Comparison of ENCODE assay signal across 7 cellular contexts in genomic region chr6:135144678-135145508, GRCh38. TPM values are rescaled to one million over a fixed set of nuclear protein-coding genes. Genes with fewer than 3 reads are reported as not detected.
DNase-seq lines count a peak whose midpoint lies in the region; ATAC-seq, FAIRE-seq and TF ChIP-seq lines count a peak whose summit lies in the region.

No MANE protein-coding gene starts in this region.

- H3K9me3 ChIP-seq in H1 (ENCODE audit: insufficient read depth in 2 of 2, low read depth in 1 of 2, low read length in 1 of 2) (no peaks in the 10 kb centered on the region), prostate gland (no peaks in the 10 kb centered on the region), aorta (ENCODE audit: control insufficient read depth, low read length) (no peaks in the 10 kb centered on the region)

- H3K23ac ChIP-seq in H1 (ENCODE audit: insufficient read length), result no peak overlapping the region

- no peak overlapping the region for H2BK15ac ChIP-seq in H1 (ENCODE audit: low read length)

- H4K91ac ChIP-seq in H1 (replicated peaks; ENCODE audit: insufficient read length, low read length), result no peak overlapping the region

- H3K56ac ChIP-seq in H1 (replicated peaks; ENCODE audit: insufficient read length, low read depth, low read length), result no peak overlapping the region

- intact Hi-C loops in prostate gland (cut with DNase I), result no loop called here
- intact Hi-C loops in aorta (cut with DNase I), result no loop called here

- no peak overlapping the region for H3K4ac ChIP-seq in H1 (replicated peaks; ENCODE audit: insufficient read length, low read depth, low read length)

- TF ChIP-seq EP300 in H1 (IDR thresholded peaks at IDR 0.05; ENCODE audit: borderline replicate concordance in 1 of 2, low read depth in 2 of 2, low read length in 2 of 2), result no peak

- H4K8ac ChIP-seq in H1 (ENCODE audit: extremely low read depth, insufficient read depth, low read length), result no peak overlapping the region

- H3K4me2 ChIP-seq in H1 (ENCODE audit: insufficient read depth in 1 of 2, low read depth in 2 of 2, low read length in 2 of 2), result no peak overlapping the region

- H4K5ac ChIP-seq in H1 (ENCODE audit: insufficient read length, low read depth, low read length), result no peak overlapping the region

- TF ChIP-seq CTCF in H1 (IDR thresholded peaks at IDR 0.05; ENCODE audit: control extremely low read depth in 1 of 3, insufficient read depth in 1 of 3, low read depth in 1 of 3, low read length in 3 of 3), result peak in 2 of 3 experiments; percentile 55 to 61; a peak in 2 of 4 replicates
- peak in 3 of 4 experiments; percentile 48 to 61 (median 60) for TF ChIP-seq CTCF in prostate gland (IDR thresholded peaks at IDR 0.05)

- TF ChIP-seq POLR2A in H1 (IDR thresholded peaks at IDR 0.05; ENCODE audit: control extremely low read depth in 1 of 2, low read depth in 2 of 2, low read length in 2 of 2) (no peak), prostate gland (IDR thresholded peaks at IDR 0.05) (no peak)

- peak; percentile 83 to 88 for TF ChIP-seq RAD21 in H1 (IDR thresholded peaks at IDR 0.05 in 1 of 2, conservative IDR thresholded peaks at IDR 0.05 in 1 of 2; ENCODE audit: low read depth in 2 of 2, low read length in 2 of 2)

- no peak overlapping the region for H3K4me3 ChIP-seq in H1 (ENCODE audit: extremely low read depth in 1 of 4, insufficient read depth in 2 of 4, low read depth in 3 of 4, low read length in 4 of 4)
- H3K4me3 ChIP-seq in prostate gland, result no peak overlapping the region
- H3K4me3 ChIP-seq in aorta (ENCODE audit: low read length in 2 of 2), result no peak overlapping the region

- no peaks in the 10 kb centered on the region for H4K20me1 ChIP-seq in H1 (replicated peaks in 1 of 2; ENCODE audit: control insufficient read depth in 1 of 2, insufficient read depth in 2 of 2, low read length in 2 of 2)

- WGBS in H1 (ENCODE audit: extremely low coverage in 1 of 2, insufficient coverage in 1 of 2, insufficient read length in 1 of 2, insufficient replicate concordance in 2 of 2, low coverage in 1 of 2, low lambda C conversion rate in 2 of 2, missing lambda C conversion rate in 1 of 2), 2 experiments, result 33% methylated on average over 5 of the region's 5 CpGs; no CpG with 5 or more reads in 1 of the 2 experiments
- WGBS in prostate gland, result 56% methylated on average over 5 of the region's 5 CpGs
- WGBS in aorta, 2 donors, result 40 to 42% methylated on average over 5 of the region's 5 CpGs

- H3K9ac ChIP-seq in H1 (replicated peaks in 1 of 4; ENCODE audit: extremely low read depth in 1 of 4, low read depth in 3 of 4, low read length in 3 of 4), result no peak overlapping the region

- no peak for ATAC-seq in GM19455 (IDR thresholded peaks at IDR 0.05; ENCODE audit: unreplicated experiment)
- ATAC-seq in aorta (ENCODE audit: low FRiP score), result no peak

- H2BK120ac ChIP-seq in H1 (replicated peaks; ENCODE audit: low read depth, low read length), result no peak overlapping the region

- no peak overlapping the region for H3K27ac ChIP-seq in H1 (ENCODE audit: low read depth, low read length)
- H3K27ac ChIP-seq in prostate gland, result no peak overlapping the region
- no peak overlapping the region for H3K27ac ChIP-seq in aorta (ENCODE audit: low read depth in 1 of 2, low read length in 2 of 2)

- POLR2A ChIA-PET in H1 (lab: Charles Lee; ENCODE audit: partially characterized antibody), result interaction anchor here (1.0 kb wide), 1 partner anchor 38 kb away, joined by 3 read pairs; no protein-coding TSS in a partner anchor

- no peak overlapping the region for H2AK5ac ChIP-seq in H1 (ENCODE audit: low read depth, low read length)

- no peaks in the 10 kb centered on the region for H3K36me3 ChIP-seq in H1 (ENCODE audit: control insufficient read depth in 2 of 4, insufficient read depth in 4 of 4, low read length in 3 of 4)
- no peaks in the 10 kb centered on the region for H3K36me3 ChIP-seq in prostate gland
- H3K36me3 ChIP-seq in aorta (ENCODE audit: control insufficient read depth in 1 of 2, insufficient read depth in 2 of 2, low read length in 1 of 2), result no peaks in the 10 kb centered on the region

- no peaks in the 10 kb centered on the region for H3K79me1 ChIP-seq in H1 (ENCODE audit: low read depth, low read length)

- no peak overlapping the region for H2BK20ac ChIP-seq in H1 (ENCODE audit: low read length)

- no peak overlapping the region for H2AFZ ChIP-seq in H1 (ENCODE audit: low read length)

- H3K14ac ChIP-seq in H1 (ENCODE audit: insufficient read length), result no peak overlapping the region

- CTCF ChIA-PET in H1 (lab: Charles Lee; ENCODE audit: partially characterized antibody), result interaction anchor here (0.6 to 6.8 kb wide), 50 partner anchors 9 to 1557 kb away, joined by 3 to 78 read pairs (median 4); no protein-coding TSS in a partner anchor

- H3K4me1 ChIP-seq in H1 (replicated peaks in 1 of 4; ENCODE audit: control insufficient read depth in 3 of 4, insufficient read depth in 4 of 4, low read length in 3 of 4) (peaks cover 3 to 7% (median 5%) of the 10 kb centered on the region in 4 experiments; a peak in 4 of 7 replicates), prostate gland (replicated peaks) (no peaks in the 10 kb centered on the region), aorta (ENCODE audit: control insufficient read depth in 1 of 2, insufficient read depth in 2 of 2, low read length in 2 of 2) (no peaks in the 10 kb centered on the region)

- no peaks in the 10 kb centered on the region for H3K79me2 ChIP-seq in H1 (ENCODE audit: control insufficient read depth in 1 of 2, insufficient read depth in 2 of 2, low read length in 2 of 2)

- no peak overlapping the region for H3K18ac ChIP-seq in H1 (ENCODE audit: extremely low read depth, low read length)

- no peak overlapping the region for H2BK12ac ChIP-seq in H1 (ENCODE audit: low read depth, low read length)

- H3K23me2 ChIP-seq in H1 (ENCODE audit: low read depth, low read length), result no peaks in the 10 kb centered on the region

- FAIRE-seq in RCC 7860 (lab: Jason Lieb, UNC) (peak; percentile 26), H1 (lab: Jason Lieb, UNC) (no peak)

- no peak overlapping the region for H2BK5ac ChIP-seq in H1 (ENCODE audit: low read depth, low read length)

- DNase-seq in DMS53 treated with DMSO at 0.1 percent for 48 hours (lab: John Stamatoyannopoulos, UW; ENCODE audit: unreplicated experiment) (peak; percentile 13), HCEC 1CT (peak; percentile 37), RCC 7860 (ENCODE audit: low spot score) (peak; percentile 12), H1 (ENCODE audit: low read depth in 1 of 2, low spot score in 2 of 2) (no peak), prostate gland (ENCODE audit: low spot score) (peak; percentile 11), aorta (no peak)

- H3K27me3 ChIP-seq in H1 (replicated peaks in 1 of 4; ENCODE audit: control insufficient read depth in 3 of 4, extremely low read depth in 1 of 4, insufficient read depth in 3 of 4, low read length in 3 of 4), result no peaks in the 10 kb centered on the region
- no peaks in the 10 kb centered on the region for H3K27me3 ChIP-seq in prostate gland (replicated peaks; ENCODE audit: insufficient read depth)
- no peaks in the 10 kb centered on the region for H3K27me3 ChIP-seq in aorta (ENCODE audit: control insufficient read depth in 1 of 2, insufficient read depth in 2 of 2, low read length in 1 of 2)

TF ChIP-seq in H1, 55 proteins besides CTCF, POLR2A, EP300 and RAD21:
- no peak for TF ChIP-seq RBBP5 (IDR thresholded peaks at IDR 0.05; ENCODE audit: borderline replicate concordance, low read depth, low read length)
- no peak for TF ChIP-seq ATF3 (IDR thresholded peaks at IDR 0.05; ENCODE audit: insufficient read depth, low read depth, low read length)
- TF ChIP-seq NRF1 (IDR thresholded peaks at IDR 0.05; ENCODE audit: low read depth, low read length), result no peak
- no peak for TF ChIP-seq JUND (IDR thresholded peaks at IDR 0.05; ENCODE audit: low read length)
- no peak for TF ChIP-seq TBP (IDR thresholded peaks at IDR 0.05; ENCODE audit: low read depth, low read length)
- TF ChIP-seq BACH1 (IDR thresholded peaks at IDR 0.05; ENCODE audit: low read length), result no peak
- TF ChIP-seq HDAC6 (IDR thresholded peaks at IDR 0.05; ENCODE audit: low read depth, low read length), result no peak
- TF ChIP-seq EGR1 (IDR thresholded peaks at IDR 0.05; ENCODE audit: borderline replicate concordance, low read depth, low read length), result no peak
- TF ChIP-seq POU5F1 (IDR thresholded peaks at IDR 0.05; ENCODE audit: low read depth, low read length), result no peak

RNA-seq across cellular contexts. Expression of gene MYB, which starts 36.2 kb away (rescaled TPM):
- 7.6 and 9.2 TPM in 2 replicates for total RNA-seq in H1 (2021; fragmentation: NEBNext Ultra II Directional; extraction: Animal tissue kit (Norgen Biotek cat#: 25700))
- 4.0 TPM in 2 replicates for polyA plus RNA-seq in H1 (2011; rRNA removed)
- 3.6 TPM for polyA plus RNA-seq in H1 (2011; cell fraction: cytosol; rRNA removed)
- 5.0 TPM for polyA plus RNA-seq in H1 (2011; cell fraction: nucleus; rRNA removed)
- 4.9 to 7.6 TPM (median 7.0 TPM) in 4 replicates for polyA plus RNA-seq in H1 (2012, experiment 1 of 2)
- polyA plus RNA-seq in H1 (2012, experiment 2 of 2), result 0.24 TPM
- 2.8 TPM for polyA plus RNA-seq in H1 (2013, experiment 1 of 2)
- polyA plus RNA-seq in H1 (2013, experiment 2 of 2), result 3.0 TPM
- polyA minus RNA-seq in H1 (2011; rRNA and poly(A)+ RNA removed), result 7.8 and 8.9 TPM in 2 replicates
- polyA minus RNA-seq in H1 (2011; cell fraction: cytosol; rRNA and poly(A)+ RNA removed), result 6.2 TPM
- 24.7 TPM for polyA minus RNA-seq in H1 (2011; cell fraction: nucleus; rRNA and poly(A)+ RNA removed)
- total RNA-seq in prostate gland, result 1 to 10 TPM; 4.3 to 7.2 TPM
- under 1 TPM in 1 of 2 donors, not detected in 1; 0.87 TPM for total RNA-seq in aorta
- 1 to 10 TPM in 1 of 2 donors, not detected in 1; 2.8 TPM for polyA plus RNA-seq in aorta

Comparison
In these comparisons a context has a peak if more than half of its experiments do, and no peak if none do; other contexts are left out.
1. DNase-seq: peak in DMS53 treated with DMSO at 0.1 percent for 48 hours (single experiment), HCEC 1CT (single experiment), RCC 7860 (single experiment) and prostate gland (single experiment); none in H1 (0 of 2) and aorta (0 of 2).